ENCODE assay signal across 31 cellular contexts in genomic region chr22:46419754-46420571, GRCh38.
"Had no signal": no experiment of that assay in that cellular context is flagged by ENCODE, and none has a peak within 500 bp of the region (broad histone marks: within the 10 kb centered on the region; RNA-seq: fewer than 3 reads in every experiment).

No MANE protein-coding gene starts in this region.

- H3K4me3 Mint-ChIP-seq: activated CD4-positive, alpha-beta T cell treated with anti-CD3 and anti-CD28 coated beads, Interleukin-2, amount 10 ng/mL, durations not matched to agents 24 days and 14 days; activated CD8-positive, alpha-beta T cell treated with anti-CD3 and anti-CD28 coated beads for 36 hours; activated naive CD4-positive, alpha-beta T cell treated with anti-CD3 and anti-CD28 coated beads, Interleukin-2, amount 50 U/mL, for 24 hours; activated naive CD8-positive, alpha-beta T cell treated with anti-CD3 and anti-CD28 coated beads, Interleukin-2, amount 10 ng/mL, durations not matched to agents 7 days and 5 days; activated T-cell treated with anti-CD3 and anti-CD28 coated beads, Interleukin-2, amount 50 U/mL, for 72 hours; activated T-helper 17 cell treated with anti-CD3 and anti-CD28 coated beads, Interleukin-2, amount 50 U/mL, for 72 hours; T-helper 1 cell treated with Interleukin-12 subunit alpha and Interleukin-12 subunit beta and Interleukin-4 antibody, amounts not matched to agents 30 μg/mL and 1 μg/mL, for 36 hours; T-helper 2 cell treated with Interferon-gamma antibody and Interleukin-4, amounts not matched to agents 5 μg/mL and 100 μg/mL, for 36 hours had no signal

- DNase-seq: activated CD4-positive, alpha-beta T cell treated with anti-CD3 and anti-CD28 coated beads, Interleukin-2, amount 10 ng/mL, durations not matched to agents 24 days and 14 days; activated CD4-positive, alpha-beta T cell treated with anti-CD3 and anti-CD28 coated beads, Interleukin-2, amount 50 U/mL, for 4 hours; activated CD8-positive, alpha-beta T cell treated with anti-CD3 and anti-CD28 coated beads for 36 hours; activated effector memory CD4-positive, alpha-beta T cell treated with anti-CD3 and anti-CD28 coated beads, Interleukin-2, amount 50 U/mL, for 16 hours; activated naive CD4-positive, alpha-beta T cell; activated naive CD8-positive, alpha-beta T cell treated with anti-CD3 and anti-CD28 coated beads, Interleukin-2, amount 10 ng/mL, durations not matched to agents 7 days and 5 days; activated T-cell treated with anti-CD3 and anti-CD28 coated beads, Interleukin-2, amount 50 U/mL, for 1 hour; activated T-cell treated with anti-CD3 and anti-CD28 coated beads, Interleukin-2, amount 50 U/mL, for 72 hours; amygdala; caudate nucleus; NCI-H1092 treated with DMSO at 0.1 percent for 48 hours; NCI-H1417 treated with DMSO at 0.1 percent for 48 hours; NCI-H187 treated with DMSO at 0.1 percent for 48 hours; NCI-H2081; NCI-H2171 treated with DMSO at 0.1 percent for 48 hours; NCI-H226; NCI-H446 treated with DMSO at 0.1 percent for 48 hours; NCI-H524 treated with DMSO at 0.1 percent for 48 hours; NK-92 treated with Interleukin-12 subunit alpha and Interleukin-12 subunit beta, amount 100 ng/mL, for 24 hours; PC-3; Peyer's patch; RPMI8226; SHP77 treated with DMSO at 0.1 percent for 48 hours; SK-N-SH had no signal

- H3K4me1 Mint-ChIP-seq: activated CD4-positive, alpha-beta T cell treated with anti-CD3 and anti-CD28 coated beads, Interleukin-2, amount 10 ng/mL, durations not matched to agents 24 days and 14 days; activated naive CD4-positive, alpha-beta T cell treated with anti-CD3 and anti-CD28 coated beads, Interleukin-2, amount 50 U/mL, for 24 hours; activated naive CD8-positive, alpha-beta T cell treated with anti-CD3 and anti-CD28 coated beads, Interleukin-2, amount 10 ng/mL, durations not matched to agents 7 days and 5 days; activated T-helper 17 cell treated with anti-CD3 and anti-CD28 coated beads, Interleukin-2, amount 50 U/mL, for 72 hours had no signal

- H3K27me3 ChIP-seq: ascending aorta, Peyer's patch had no signal

- H3K27ac Mint-ChIP-seq: activated CD4-positive, alpha-beta T cell treated with anti-CD3 and anti-CD28 coated beads, Interleukin-2, amount 10 ng/mL, durations not matched to agents 24 days and 14 days; activated CD8-positive, alpha-beta T cell treated with anti-CD3 and anti-CD28 coated beads for 36 hours; activated naive CD4-positive, alpha-beta T cell treated with anti-CD3 and anti-CD28 coated beads, Interleukin-2, amount 50 U/mL, for 24 hours; activated naive CD8-positive, alpha-beta T cell treated with anti-CD3 and anti-CD28 coated beads, Interleukin-2, amount 10 ng/mL, durations not matched to agents 7 days and 5 days; activated T-cell treated with anti-CD3 and anti-CD28 coated beads, Interleukin-2, amount 50 U/mL, for 72 hours; activated T-helper 17 cell treated with anti-CD3 and anti-CD28 coated beads, Interleukin-2, amount 50 U/mL, for 72 hours; T-helper 1 cell treated with Interleukin-12 subunit alpha and Interleukin-12 subunit beta and Interleukin-4 antibody, amounts not matched to agents 30 μg/mL and 1 μg/mL, for 36 hours; T-helper 2 cell treated with Interferon-gamma antibody and Interleukin-4, amounts not matched to agents 5 μg/mL and 100 μg/mL, for 36 hours had no signal

- H3K4me2 ChIP-seq: SK-N-SH had no signal

- FAIRE-seq: TTC549 had no signal

- H3K4me3 ChIP-seq: ascending aorta, Peyer's patch, SJSA1 had no signal

- H3K36me3 ChIP-seq: ascending aorta, Peyer's patch, SJSA1 had no signal

- H3K4me1 ChIP-seq: ascending aorta, Peyer's patch, SJSA1 had no signal

- H3K9ac ChIP-seq: SK-N-SH had no signal

- H3K36me3 Mint-ChIP-seq: activated naive CD4-positive, alpha-beta T cell treated with anti-CD3 and anti-CD28 coated beads, Interleukin-2, amount 50 U/mL, for 24 hours; activated naive CD8-positive, alpha-beta T cell treated with anti-CD3 and anti-CD28 coated beads, Interleukin-2, amount 10 ng/mL, durations not matched to agents 7 days and 5 days had no signal

- H3K9me3 Mint-ChIP-seq: activated CD4-positive, alpha-beta T cell treated with anti-CD3 and anti-CD28 coated beads, Interleukin-2, amount 10 ng/mL, durations not matched to agents 24 days and 14 days; activated CD8-positive, alpha-beta T cell treated with anti-CD3 and anti-CD28 coated beads for 36 hours; activated naive CD4-positive, alpha-beta T cell treated with anti-CD3 and anti-CD28 coated beads, Interleukin-2, amount 50 U/mL, for 24 hours; activated naive CD8-positive, alpha-beta T cell treated with anti-CD3 and anti-CD28 coated beads, Interleukin-2, amount 10 ng/mL, durations not matched to agents 7 days and 5 days; activated T-cell treated with anti-CD3 and anti-CD28 coated beads, Interleukin-2, amount 50 U/mL, for 72 hours; activated T-helper 17 cell treated with anti-CD3 and anti-CD28 coated beads, Interleukin-2, amount 50 U/mL, for 72 hours; T-helper 1 cell treated with Interleukin-12 subunit alpha and Interleukin-12 subunit beta and Interleukin-4 antibody, amounts not matched to agents 30 μg/mL and 1 μg/mL, for 36 hours; T-helper 2 cell treated with Interferon-gamma antibody and Interleukin-4, amounts not matched to agents 5 μg/mL and 100 μg/mL, for 36 hours had no signal

- ATAC-seq: activated CD8-positive, alpha-beta T cell treated with anti-CD3 and anti-CD28 coated beads for 36 hours; activated T-cell treated with anti-CD3 and anti-CD28 coated beads, Interleukin-2, amount 50 U/mL, for 72 hours; activated T-helper 17 cell treated with anti-CD3 and anti-CD28 coated beads, Interleukin-2, amount 50 U/mL, for 72 hours; PC-3 had no signal

- H3K9me3 ChIP-seq: ascending aorta, Peyer's patch, SJSA1, SK-N-SH had no signal

- H3K27ac ChIP-seq: ascending aorta, SJSA1 had no signal
